Comparison of ENCODE assay signal across 34 cellular contexts in genomic region chr4:82698412-82698811, GRCh38.
"Had no signal": no experiment of that assay in that cellular context is flagged by ENCODE, and none has a peak within 500 bp of the region (broad histone marks: within the 10 kb centered on the region; RNA-seq: fewer than 3 reads in every experiment).

No MANE protein-coding gene starts in this region.

- H3K4me3 ChIP-seq: adrenal gland, body of pancreas, colonic mucosa, gastrocnemius medialis, heart left ventricle had no signal

- H3K4me1 Mint-ChIP-seq: activated CD4-positive, alpha-beta T cell treated with anti-CD3 and anti-CD28 coated beads for 36 hours; activated CD4-positive, alpha-beta T cell treated with anti-CD3 and anti-CD28 coated beads, Interleukin-2, amount 10 ng/mL, durations not matched to agents 24 days and 14 days; activated CD8-positive, alpha-beta memory T cell treated with anti-CD3 and anti-CD28 coated beads, Interleukin-2, amount 10 ng/mL, durations not matched to agents 7 days and 5 days; activated naive CD4-positive, alpha-beta T cell treated with anti-CD3 and anti-CD28 coated beads, Interleukin-2, amount 50 U/mL, for 24 hours; activated naive CD8-positive, alpha-beta T cell treated with anti-CD3 and anti-CD28 coated beads for 36 hours; activated naive CD8-positive, alpha-beta T cell treated with anti-CD3 and anti-CD28 coated beads, Interleukin-2, amount 50 U/mL, for 24 hours; T-helper 17 cell had no signal

- H3K27me3 Mint-ChIP-seq: activated CD8-positive, alpha-beta memory T cell treated with anti-CD3 and anti-CD28 coated beads, Interleukin-2, amount 10 ng/mL, durations not matched to agents 7 days and 5 days; activated naive CD8-positive, alpha-beta T cell treated with anti-CD3 and anti-CD28 coated beads for 36 hours; activated naive CD8-positive, alpha-beta T cell treated with anti-CD3 and anti-CD28 coated beads, Interleukin-2, amount 50 U/mL, for 24 hours had no signal

- H3K4me1 ChIP-seq: colonic mucosa, foreskin keratinocyte, gastrocnemius medialis, heart left ventricle had no signal

- H3K27ac ChIP-seq: adrenal gland, body of pancreas, colonic mucosa, foreskin keratinocyte, gastrocnemius medialis, heart left ventricle, WERI-Rb-1 had no signal

- H3K36me3 ChIP-seq: adrenal gland, colonic mucosa, gastrocnemius medialis, heart left ventricle had no signal

- H3K27me3 ChIP-seq: adrenal gland, body of pancreas, colonic mucosa, foreskin keratinocyte, gastrocnemius medialis, heart left ventricle had no signal

- ATAC-seq: activated CD4-positive, alpha-beta T cell treated with anti-CD3 and anti-CD28 coated beads for 36 hours; activated CD8-positive, alpha-beta memory T cell treated with anti-CD3 and anti-CD28 coated beads, Interleukin-2, amount 10 ng/mL, durations not matched to agents 7 days and 5 days; activated CD8-positive, alpha-beta T cell treated with anti-CD3 and anti-CD28 coated beads, Interleukin-2, amount 10 ng/mL, durations not matched to agents 7 days and 5 days; activated naive CD8-positive, alpha-beta T cell treated with anti-CD3 and anti-CD28 coated beads, Interleukin-2, amount 50 U/mL, for 24 hours; body of pancreas; esophagus mucosa; foreskin keratinocyte; gastrocnemius medialis; heart left ventricle; T-helper 17 cell had no signal

- H3K27ac Mint-ChIP-seq: activated CD4-positive, alpha-beta memory T cell treated with anti-CD3 and anti-CD28 coated beads for 36 hours; activated CD4-positive, alpha-beta T cell treated with anti-CD3 and anti-CD28 coated beads for 36 hours; activated CD4-positive, alpha-beta T cell treated with anti-CD3 and anti-CD28 coated beads, Interleukin-2, amount 10 ng/mL, durations not matched to agents 24 days and 14 days; activated CD8-positive, alpha-beta memory T cell treated with anti-CD3 and anti-CD28 coated beads, Interleukin-2, amount 10 ng/mL, durations not matched to agents 7 days and 5 days; activated CD8-positive, alpha-beta T cell treated with anti-CD3 and anti-CD28 coated beads, Interleukin-2, amount 10 ng/mL, durations not matched to agents 7 days and 5 days; activated naive CD4-positive, alpha-beta T cell treated with anti-CD3 and anti-CD28 coated beads for 36 hours; activated naive CD4-positive, alpha-beta T cell treated with anti-CD3 and anti-CD28 coated beads, Interleukin-2, amount 50 U/mL, for 24 hours; activated naive CD8-positive, alpha-beta T cell treated with anti-CD3 and anti-CD28 coated beads for 36 hours; activated naive CD8-positive, alpha-beta T cell treated with anti-CD3 and anti-CD28 coated beads, Interleukin-2, amount 50 U/mL, for 24 hours; activated T-helper 1 cell treated with anti-CD3 and anti-CD28 coated beads, Interleukin-12 subunit alpha, Interleukin-12 subunit beta, Interleukin-2, Interleukin-4 antibody, amounts not matched to agents 30 ng/mL and 10 ng/mL and 1 ng/mL, durations not matched to agents 14 hours and 24 hours and 36 hours; activated T-helper 2 cell treated with anti-CD3 and anti-CD28 coated beads, Interferon-gamma antibody, Interleukin-2, Interleukin-4, amounts not matched to agents 10 μg/mL and 5 μg/mL and 100 μg/mL, durations not matched to agents 14 hours and 24 hours and 36 hours; endodermal cell; T-helper 17 cell; T-helper 2 cell treated with Interferon-gamma antibody and Interleukin-4, amounts not matched to agents 5 μg/mL and 100 μg/mL, for 36 hours had no signal

- H3K9me3 Mint-ChIP-seq: activated CD4-positive, alpha-beta memory T cell treated with anti-CD3 and anti-CD28 coated beads for 36 hours; activated CD4-positive, alpha-beta T cell treated with anti-CD3 and anti-CD28 coated beads, Interleukin-2, amount 10 ng/mL, durations not matched to agents 24 days and 14 days; activated naive CD4-positive, alpha-beta T cell treated with anti-CD3 and anti-CD28 coated beads for 36 hours; activated naive CD4-positive, alpha-beta T cell treated with anti-CD3 and anti-CD28 coated beads, Interleukin-2, amount 50 U/mL, for 24 hours; activated naive CD8-positive, alpha-beta T cell treated with anti-CD3 and anti-CD28 coated beads for 36 hours; activated naive CD8-positive, alpha-beta T cell treated with anti-CD3 and anti-CD28 coated beads, Interleukin-2, amount 50 U/mL, for 24 hours; activated T-helper 1 cell treated with anti-CD3 and anti-CD28 coated beads, Interleukin-12 subunit alpha, Interleukin-12 subunit beta, Interleukin-2, Interleukin-4 antibody, amounts not matched to agents 30 ng/mL and 10 ng/mL and 1 ng/mL, durations not matched to agents 14 hours and 24 hours and 36 hours; activated T-helper 2 cell treated with anti-CD3 and anti-CD28 coated beads, Interferon-gamma antibody, Interleukin-2, Interleukin-4, amounts not matched to agents 10 μg/mL and 5 μg/mL and 100 μg/mL, durations not matched to agents 14 hours and 24 hours and 36 hours; endodermal cell; T-helper 2 cell treated with Interferon-gamma antibody and Interleukin-4, amounts not matched to agents 5 μg/mL and 100 μg/mL, for 36 hours had no signal

- DNase-seq: activated CD4-positive, alpha-beta memory T cell treated with anti-CD3 and anti-CD28 coated beads for 36 hours; activated CD4-positive, alpha-beta T cell treated with anti-CD3 and anti-CD28 coated beads for 36 hours; activated CD4-positive, alpha-beta T cell treated with anti-CD3 and anti-CD28 coated beads, Interleukin-2, amount 10 ng/mL, durations not matched to agents 24 days and 14 days; activated CD4-positive, CD25-positive, alpha-beta regulatory T cell; activated CD4-positive, CD25-positive, alpha-beta regulatory T cell treated with anti-CD3 and anti-CD28 coated beads, Interleukin-2, amount 50 U/mL, for 72 hours; activated CD8-positive, alpha-beta memory T cell treated with anti-CD3 and anti-CD28 coated beads, Interleukin-2, amount 10 ng/mL, durations not matched to agents 7 days and 5 days; activated CD8-positive, alpha-beta memory T cell treated with anti-CD3 and anti-CD28 coated beads, Interleukin-2, amount 50 U/mL, for 4 hours; activated CD8-positive, alpha-beta T cell treated with anti-CD3 and anti-CD28 coated beads, Interleukin-2, amount 10 ng/mL, durations not matched to agents 7 days and 5 days; activated effector memory CD4-positive, alpha-beta T cell treated with anti-CD3 and anti-CD28 coated beads, Interleukin-2, amount 50 U/mL, for 16 hours; activated naive CD4-positive, alpha-beta T cell treated with anti-CD3 and anti-CD28 coated beads for 36 hours; activated naive CD8-positive, alpha-beta T cell treated with anti-CD3 and anti-CD28 coated beads for 36 hours; activated naive CD8-positive, alpha-beta T cell treated with anti-CD3 and anti-CD28 coated beads, Interleukin-2, amount 50 U/mL, for 24 hours; activated T-cell treated with anti-CD3 and anti-CD28 coated beads, Interleukin-2, amount 50 U/mL, for 1 hour; activated T-cell treated with anti-CD3 and anti-CD28 coated beads, Interleukin-2, amount 50 U/mL, for 48 hours; adrenal gland; aorta; body of pancreas; caudate nucleus; colonic mucosa; effector memory CD4-positive, alpha-beta T cell; endodermal cell; foreskin keratinocyte; gastrocnemius medialis; glutamatergic neuron; heart left ventricle; T-helper 1 cell; T-helper 17 cell; T1000; WERI-Rb-1 had no signal

- H3K4me3 Mint-ChIP-seq: activated CD4-positive, alpha-beta memory T cell treated with anti-CD3 and anti-CD28 coated beads for 36 hours; activated CD4-positive, alpha-beta T cell treated with anti-CD3 and anti-CD28 coated beads for 36 hours; activated CD4-positive, alpha-beta T cell treated with anti-CD3 and anti-CD28 coated beads, Interleukin-2, amount 10 ng/mL, durations not matched to agents 24 days and 14 days; activated CD8-positive, alpha-beta memory T cell treated with anti-CD3 and anti-CD28 coated beads, Interleukin-2, amount 10 ng/mL, durations not matched to agents 7 days and 5 days; activated CD8-positive, alpha-beta T cell treated with anti-CD3 and anti-CD28 coated beads, Interleukin-2, amount 10 ng/mL, durations not matched to agents 7 days and 5 days; activated naive CD4-positive, alpha-beta T cell treated with anti-CD3 and anti-CD28 coated beads for 36 hours; activated naive CD4-positive, alpha-beta T cell treated with anti-CD3 and anti-CD28 coated beads, Interleukin-2, amount 50 U/mL, for 24 hours; activated naive CD8-positive, alpha-beta T cell treated with anti-CD3 and anti-CD28 coated beads for 36 hours; activated naive CD8-positive, alpha-beta T cell treated with anti-CD3 and anti-CD28 coated beads, Interleukin-2, amount 50 U/mL, for 24 hours; activated T-helper 1 cell treated with anti-CD3 and anti-CD28 coated beads, Interleukin-12 subunit alpha, Interleukin-12 subunit beta, Interleukin-2, Interleukin-4 antibody, amounts not matched to agents 30 ng/mL and 10 ng/mL and 1 ng/mL, durations not matched to agents 14 hours and 24 hours and 36 hours; endodermal cell; T-helper 17 cell; T-helper 2 cell treated with Interferon-gamma antibody and Interleukin-4, amounts not matched to agents 5 μg/mL and 100 μg/mL, for 36 hours had no signal

- H3K9me3 ChIP-seq: adrenal gland, body of pancreas, colonic mucosa, gastrocnemius medialis, heart left ventricle had no signal

- H3K36me3 Mint-ChIP-seq: activated CD4-positive, alpha-beta memory T cell treated with anti-CD3 and anti-CD28 coated beads for 36 hours; activated CD8-positive, alpha-beta memory T cell treated with anti-CD3 and anti-CD28 coated beads, Interleukin-2, amount 10 ng/mL, durations not matched to agents 7 days and 5 days; activated naive CD4-positive, alpha-beta T cell treated with anti-CD3 and anti-CD28 coated beads, Interleukin-2, amount 50 U/mL, for 24 hours; activated naive CD8-positive, alpha-beta T cell treated with anti-CD3 and anti-CD28 coated beads for 36 hours had no signal
